ENCODE assay signal across 8 cellular contexts in genomic region chr6:33112148-33112547, GRCh38. TPM values are rescaled to one million over a fixed set of nuclear protein-coding genes. Genes with fewer than 3 reads are reported as not detected.
A peak's percentile ranks its signal among the peaks of the same experiment; 100 is the strongest.
DNase-seq lines count a peak whose midpoint lies in the region; ATAC-seq and TF ChIP-seq lines count a peak whose summit lies in the region.

No MANE protein-coding gene starts in this region.

- H3K9me3 ChIP-seq in A673 (ENCODE audit: low read depth, low read length, poor library complexity, severe bottlenecking) (no peaks in the 10 kb centered on the region), uterus (no peaks in the 10 kb centered on the region)

- H3K27me3 ChIP-seq in A673 (replicated peaks; ENCODE audit: insufficient read depth, low read depth, low read length, poor library complexity) (peaks cover 66% of the 10 kb centered on the region), uterus (peaks cover 4 to 21% of the 10 kb centered on the region in 2 donors)

- peak; percentile 59 for DNase-seq in A673 (ENCODE audit: low spot score)
- peak; percentile 72 for DNase-seq in GM12865 (ENCODE audit: low read depth)
- peak; percentile 11 for DNase-seq in NCI-H1694 treated with DMSO at 0.1 percent for 48 hours (lab: John Stamatoyannopoulos, UW)
- DNase-seq in cerebellar nuclear complex (lab: John Stamatoyannopoulos, UW), result peak; percentile 27 to 78
- peak; percentile 47 for DNase-seq in midbrain (lab: John Stamatoyannopoulos, UW)
- DNase-seq in cortex of kidney (lab: John Stamatoyannopoulos, UW), result no peak
- no peak for DNase-seq in uterus

- POLR2A ChIA-PET in A673 (lab: Charles Lee; ENCODE audit: low non-redundant PET), result no interaction called here

- intact Hi-C loops in A673 (cut with micrococcal nuclease; ENCODE audit: unreplicated experiment) (no loop called here), uterus (cut with DNase I; ENCODE audit: low total_unique reads) (no loop called here)

- H3K4me3 ChIP-seq in A673 (ENCODE audit: low read depth, low read length, poor library complexity, severe bottlenecking), result no peak overlapping the region
- no peak overlapping the region for H3K4me3 ChIP-seq in GM12865 (ENCODE audit: low read depth, low read length)
- no peak overlapping the region for H3K4me3 ChIP-seq in uterus

- ATAC-seq in HG02678 (IDR thresholded peaks at IDR 0.05; ENCODE audit: unreplicated experiment), result peak; percentile 91

- BruUV-seq in A673 (replicated peaks; lab: Mats Ljungman, UMichigan), result no TSS peak

- CTCF ChIA-PET in A673 (lab: Charles Lee), result interaction anchor here (0.5 kb wide), 1 partner anchor 113 kb away, joined by 3 read pairs; no protein-coding TSS in a partner anchor

- H3K4me1 ChIP-seq in A673 (ENCODE audit: insufficient read depth, low read length, poor library complexity, severe bottlenecking) (no peaks in the 10 kb centered on the region), uterus (no peaks in the 10 kb centered on the region)

- H3K36me3 ChIP-seq in A673 (ENCODE audit: insufficient read depth, low read length, poor library complexity, severe bottlenecking), result no peaks in the 10 kb centered on the region
- H3K36me3 ChIP-seq in uterus, result no peaks in the 10 kb centered on the region

- no peak for TF ChIP-seq POLR2A in uterus (IDR thresholded peaks at IDR 0.05)

- no peak overlapping the region for H3K27ac ChIP-seq in A673 (ENCODE audit: low read depth, low read length, poor library complexity, severe bottlenecking)
- no peak overlapping the region for H3K27ac ChIP-seq in uterus

- TF ChIP-seq CTCF in A673 (conservative IDR thresholded peaks at IDR 0.05; ENCODE audit: low read depth, low read length) (no peak), GM12865 (IDR thresholded peaks at IDR 0.05; ENCODE audit: insufficient read depth, low read depth, low read length, missing control alignments) (no peak), uterus (IDR thresholded peaks at IDR 0.05) (no peak)

RNA-seq across cellular contexts. Expression of gene HLA-DPB1, which starts 36.4 kb away (rescaled TPM):
- total RNA-seq in A673 (2021), result 2.3 and 2.7 TPM in 2 replicates
- 100 to 1,000 TPM in 1 of 4 donors, 10 to 100 TPM in 3; 19.8 to 108 (median 43.6) TPM for total RNA-seq in uterus

RNA-seq across cellular contexts. Expression of gene HLA-DPA1, which starts 38.7 kb away (rescaled TPM):
- total RNA-seq in A673 (2021), result 0.35 and 0.43 TPM in 2 replicates
- total RNA-seq in uterus, result 100 to 1,000 TPM in 2 of 4 donors, 10 to 100 TPM in 2; 48.0 to 187 (median 135) TPM

Comparison
In these comparisons a context has a peak if more than half of its experiments do, and no peak if none do; other contexts are left out.
1. DNase-seq: peak in A673 (single experiment), GM12865 (single experiment), NCI-H1694 treated with DMSO at 0.1 percent for 48 hours (single experiment), cerebellar nuclear complex (2 of 2) and midbrain (single experiment); none in cortex of kidney (single experiment) and uterus (0 of 2).
2. RNA of gene HLA-DPA1, which starts 38.7 kb away (total RNA-seq): 48.0 to 187 TPM in uterus; 0.35 to 0.43 TPM in A673; every median in the first group is over 10 times any median in the second.